Comparison of ENCODE assay signal across 9 cellular contexts in the genomic region with DNA sequence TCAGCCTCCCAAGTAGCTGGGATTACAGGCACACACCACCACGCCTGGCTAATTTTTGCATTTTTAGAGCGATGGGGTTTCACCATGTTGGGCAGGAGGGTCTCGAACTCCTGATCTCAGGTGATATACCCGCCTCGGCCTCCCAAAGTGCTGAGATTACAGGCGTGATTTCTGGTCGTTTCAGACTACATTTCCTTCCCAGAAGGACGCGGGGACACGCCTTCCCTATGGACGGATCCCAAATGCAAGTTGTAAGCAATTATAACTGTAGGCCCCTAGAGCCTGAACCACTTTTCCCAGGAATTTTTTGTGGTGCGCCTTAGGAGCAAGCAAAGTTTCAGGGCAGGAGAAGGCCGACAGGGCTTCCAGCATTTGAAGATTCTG. TPM values are rescaled to one million over a fixed set of nuclear protein-coding genes. Genes with fewer than 3 reads are reported as not detected.
DNase-seq lines count a peak whose midpoint lies in the region; ATAC-seq and TF ChIP-seq lines count a peak whose summit lies in the region.
"Had no signal": no experiment of that assay in that cellular context is flagged by ENCODE, and none has a peak within 500 bp of the region (broad histone marks: within the 10 kb centered on the region; RNA-seq: fewer than 3 reads in every experiment).

No MANE protein-coding gene starts in this region.

- H3K4me1 ChIP-seq in iPS-18a (ENCODE audit: control insufficient read depth, low read depth, low read length) (peaks cover 3% of the 10 kb centered on the region), spleen (peaks cover 4 to 17% (median 14%) of the 10 kb centered on the region in 6 donors)

- H3K4me3 ChIP-seq in HFF-Myc (replicated peaks; ENCODE audit: low read depth, low read length) (peak overlapping the region; percentile 77), iPS-18a (ENCODE audit: low read length) (peak overlapping the region; percentile 89), spleen (peak overlapping the region; percentile 51 to 76 (median 59))

- peaks cover 22% of the 10 kb centered on the region for H3K9me3 Mint-ChIP-seq in activated T-helper 1 cell treated with anti-CD3 and anti-CD28 coated beads, Interleukin-12 subunit alpha, Interleukin-12 subunit beta, Interleukin-2, Interleukin-4 antibody, amounts not matched to agents 30 ng/mL and 10 ng/mL and 1 ng/mL, durations not matched to agents 14 hours and 24 hours and 36 hours

- intact Hi-C loops in activated T-helper 1 cell treated with anti-CD3 and anti-CD28 coated beads, Interleukin-12 subunit alpha, Interleukin-12 subunit beta, Interleukin-2, Interleukin-4 antibody, amounts not matched to agents 30 ng/mL and 10 ng/mL and 1 ng/mL, durations not matched to agents 14 hours and 24 hours and 36 hours (cut with micrococcal nuclease) = loop anchor here (1.0 to 2.0 kb wide), 9 partner anchors 34 to 785 kb away; a partner anchor contains a TSS
- intact Hi-C loops in spleen (cut with DNase I; ENCODE audit: low total_unique reads) = no loop called here

- peaks cover 18% of the 10 kb centered on the region for H3K4me1 Mint-ChIP-seq in activated T-helper 1 cell treated with anti-CD3 and anti-CD28 coated beads, Interleukin-12 subunit alpha, Interleukin-12 subunit beta, Interleukin-2, Interleukin-4 antibody, amounts not matched to agents 30 ng/mL and 10 ng/mL and 1 ng/mL, durations not matched to agents 14 hours and 24 hours and 36 hours (ENCODE audit: low read depth)

- H3K36me3 ChIP-seq in iPS-18a (ENCODE audit: control insufficient read depth, low read depth, low read length) (peaks cover 9% of the 10 kb centered on the region), spleen (no peaks in the 10 kb centered on the region)

- H3K9ac ChIP-seq in iPS-18a (ENCODE audit: low read length) = peak overlapping the region; percentile 15

- 66 to 81% (median 71%) methylated on average over 12 to 13 of the region's 13 CpGs for WGBS in spleen, 5 donors

- H3K27ac ChIP-seq in iPS-18a (ENCODE audit: low read length) = peak overlapping the region; percentile 10
- H3K27ac ChIP-seq in spleen = peak overlapping the region; percentile 78 to 90 (median 84)

- ATAC-seq in HG03432 (IDR thresholded peaks at IDR 0.05; ENCODE audit: unreplicated experiment) (no peak), GM18873 (IDR thresholded peaks at IDR 0.05; ENCODE audit: low FRiP score, unreplicated experiment) (no peak)
- ATAC-seq: HCT116 had no signal

- DNase-seq in HFF-Myc (ENCODE audit: extremely low read depth, low read depth) = no peak
- DNase-seq in activated T-helper 1 cell treated with anti-CD3 and anti-CD28 coated beads, Interleukin-12 subunit alpha, Interleukin-12 subunit beta, Interleukin-2, Interleukin-4 antibody, amounts not matched to agents 30 ng/mL and 10 ng/mL and 1 ng/mL, durations not matched to agents 14 hours and 24 hours and 36 hours (ENCODE audit: low spot score) = no peak
- no peak for DNase-seq in spleen
- DNase-seq in NCI-H1092 (lab: John Stamatoyannopoulos, UW) = no peak
- DNase-seq in DMS153 treated with DMSO at 0.1 percent for 48 hours (lab: John Stamatoyannopoulos, UW; ENCODE audit: unreplicated experiment) = no peak

- H3K9me3 ChIP-seq in iPS-18a (ENCODE audit: control insufficient read depth, low read depth, low read length) (no peaks in the 10 kb centered on the region), spleen (peaks cover 0 to 62% (median 27%) of the 10 kb centered on the region in 8 donors)

- H3K36me3 Mint-ChIP-seq in activated T-helper 1 cell treated with anti-CD3 and anti-CD28 coated beads, Interleukin-12 subunit alpha, Interleukin-12 subunit beta, Interleukin-2, Interleukin-4 antibody, amounts not matched to agents 30 ng/mL and 10 ng/mL and 1 ng/mL, durations not matched to agents 14 hours and 24 hours and 36 hours (ENCODE audit: low read depth) = peaks cover 20% of the 10 kb centered on the region

- no peaks in the 10 kb centered on the region for H3K27me3 ChIP-seq in iPS-18a (ENCODE audit: control insufficient read depth, insufficient read depth, low read length)
- H3K27me3 ChIP-seq in spleen (replicated peaks in 1 of 7) = no peaks in the 10 kb centered on the region

- peak overlapping the region; percentile 98 for H3K4me3 Mint-ChIP-seq in activated T-helper 1 cell treated with anti-CD3 and anti-CD28 coated beads, Interleukin-12 subunit alpha, Interleukin-12 subunit beta, Interleukin-2, Interleukin-4 antibody, amounts not matched to agents 30 ng/mL and 10 ng/mL and 1 ng/mL, durations not matched to agents 14 hours and 24 hours and 36 hours

- peak overlapping the region; percentile 84 for H3K27ac Mint-ChIP-seq in activated T-helper 1 cell treated with anti-CD3 and anti-CD28 coated beads, Interleukin-12 subunit alpha, Interleukin-12 subunit beta, Interleukin-2, Interleukin-4 antibody, amounts not matched to agents 30 ng/mL and 10 ng/mL and 1 ng/mL, durations not matched to agents 14 hours and 24 hours and 36 hours

- TF ChIP-seq POLR2A in spleen (IDR thresholded peaks at IDR 0.05) = no peak

- H3K27me3 Mint-ChIP-seq in activated T-helper 1 cell treated with anti-CD3 and anti-CD28 coated beads, Interleukin-12 subunit alpha, Interleukin-12 subunit beta, Interleukin-2, Interleukin-4 antibody, amounts not matched to agents 30 ng/mL and 10 ng/mL and 1 ng/mL, durations not matched to agents 14 hours and 24 hours and 36 hours (ENCODE audit: insufficient read depth) = no peaks in the 10 kb centered on the region

- no peak for TF ChIP-seq CTCF in HFF-Myc (IDR thresholded peaks at IDR 0.05; ENCODE audit: low read depth, low read length, missing control alignments)
- TF ChIP-seq CTCF in spleen (IDR thresholded peaks at IDR 0.05 in 8 of 11, conservative IDR thresholded peaks at IDR 0.05 in 3 of 11) = no peak

RNA-seq across cellular contexts. Expression of a gene that starts 17.8 kb away (rescaled TPM):
- total RNA-seq in activated T-helper 1 cell treated with anti-CD3 and anti-CD28 coated beads, Interleukin-12 subunit alpha, Interleukin-12 subunit beta, Interleukin-2, Interleukin-4 antibody, amounts not matched to agents 30 ng/mL and 10 ng/mL and 1 ng/mL, durations not matched to agents 14 hours and 24 hours and 36 hours = 17.9 and 19.6 TPM in 2 replicates
- total RNA-seq in spleen = 10 to 100 TPM; 16.2 to 31.1 (median 26.9) TPM
- polyA plus RNA-seq in spleen = 10 to 100 TPM in 2 of 3 donors, 1 to 10 TPM in 1; 9.4 to 16.8 (median 14.3) TPM

RNA-seq across cellular contexts. Expression of a gene that starts 52.6 kb away (rescaled TPM):
- total RNA-seq in activated T-helper 1 cell treated with anti-CD3 and anti-CD28 coated beads, Interleukin-12 subunit alpha, Interleukin-12 subunit beta, Interleukin-2, Interleukin-4 antibody, amounts not matched to agents 30 ng/mL and 10 ng/mL and 1 ng/mL, durations not matched to agents 14 hours and 24 hours and 36 hours = 3.7 and 4.3 TPM in 2 replicates
- 1 to 10 TPM; 3.2 to 7.5 (median 4.8) TPM for total RNA-seq in spleen
- polyA plus RNA-seq in spleen = 1 to 10 TPM; 1.1 to 1.9 (median 1.2) TPM
